In genomic region chr4:53573696-53574095, GRCh38 we compare ENCODE assay signal across 23 cellular contexts. TPM values are rescaled to one million over a fixed set of nuclear protein-coding genes. Genes with fewer than 3 reads are reported as not detected.
DNase-seq lines count a peak whose midpoint lies in the region; ATAC-seq, FAIRE-seq and TF ChIP-seq lines count a peak whose summit lies in the region.
"Had no signal": no experiment of that assay in that cellular context is flagged by ENCODE, and none has a peak within 500 bp of the region (broad histone marks: within the 10 kb centered on the region; RNA-seq: fewer than 3 reads in every experiment).

No MANE protein-coding gene starts in this region.

- H3K27ac Mint-ChIP-seq in progenitor cell of endocrine pancreas = peak overlapping the region; percentile 70
- H3K27ac Mint-ChIP-seq: CD4-positive, CD25-positive, alpha-beta regulatory T cell; GM23338; IgD-negative memory B cell had no signal

- POLR2A ChIA-PET in HEK293T (lab: Yijun Ruan, JAX) = no interaction called here

- TF ChIP-seq CTCF in progenitor cell of endocrine pancreas (IDR thresholded peaks at IDR 0.05; ENCODE audit: unreplicated experiment) = no peak

- no peaks in the 10 kb centered on the region for H3K9me3 Mint-ChIP-seq in progenitor cell of endocrine pancreas (ENCODE audit: low read depth)

- ATAC-seq in HG02840 (IDR thresholded peaks at IDR 0.05; ENCODE audit: low FRiP score, unreplicated experiment) (no peak), GM19351 (IDR thresholded peaks at IDR 0.05; ENCODE audit: unreplicated experiment) (no peak), HG02981 (IDR thresholded peaks at IDR 0.05; ENCODE audit: unreplicated experiment) (no peak)
- ATAC-seq: GM23338, SK-N-SH treated with all-trans-retinoic acid at 6 μM for 48 hours had no signal

- peaks cover 20% of the 10 kb centered on the region for H3K36me3 Mint-ChIP-seq in progenitor cell of endocrine pancreas (ENCODE audit: insufficient read depth)
- H3K36me3 Mint-ChIP-seq: CD4-positive, CD25-positive, alpha-beta regulatory T cell had no signal

- peak; percentile 6 for DNase-seq in H54 (ENCODE audit: insufficient read length, low spot score)
- peak; percentile 73 for DNase-seq in RPMI7951 (ENCODE audit: low read depth)
- peak; percentile 16 for DNase-seq in dermis blood vessel endothelial cell
- DNase-seq in progenitor cell of endocrine pancreas (ENCODE audit: low spot score, unreplicated experiment) = no peak
- DNase-seq in HEK293T (ENCODE audit: extremely low spot score) = no peak
- DNase-seq: ACHN; Calu3; CD4-positive, CD25-positive, alpha-beta regulatory T cell; DMS53; MV-4-11; NCI-H1417 treated with DMSO at 0.1 percent for 48 hours; NCI-H2029; NCI-H2171; NCI-H510A; Right ventricle myocardium superior; T-helper 1 cell had no signal

- FAIRE-seq in H54 (lab: Jason Lieb, UNC) = no peak
- FAIRE-seq: G401.6 had no signal

- no peak for TF ChIP-seq POLR2A in H54 (IDR thresholded peaks at IDR 0.05; ENCODE audit: low read depth, low read length)

- H3K4me3 Mint-ChIP-seq in progenitor cell of endocrine pancreas (ENCODE audit: low read depth) = no peak overlapping the region
- H3K4me3 Mint-ChIP-seq: CD4-positive, CD25-positive, alpha-beta regulatory T cell; GM23338; IgD-negative memory B cell had no signal

- no peaks in the 10 kb centered on the region for H3K27me3 Mint-ChIP-seq in progenitor cell of endocrine pancreas
- H3K27me3 Mint-ChIP-seq: CD4-positive, CD25-positive, alpha-beta regulatory T cell; IgD-negative memory B cell had no signal

- CTCF ChIA-PET in HEK293T (lab: Yijun Ruan, JAX) = interaction anchor here (0.5 to 0.7 kb wide), 2 partner anchors 660 to 1146 kb away, joined by 3 read pairs; no protein-coding TSS in a partner anchor

- H3K4me1 Mint-ChIP-seq in progenitor cell of endocrine pancreas (ENCODE audit: low read depth) = peaks cover 8% of the 10 kb centered on the region
- H3K4me1 Mint-ChIP-seq: CD4-positive, CD25-positive, alpha-beta regulatory T cell; GM23338; IgD-negative memory B cell had no signal

TF ChIP-seq in HEK293T, 16 proteins besides CTCF, POLR2A, EP300 and RAD21:
- no peak for TF ChIP-seq FOXM1 (IDR thresholded peaks at IDR 0.05; ENCODE audit: borderline replicate concordance)
- TF ChIP-seq ELF4 (IDR thresholded peaks at IDR 0.05) = no peak
- TF ChIP-seq L3MBTL2 (conservative IDR thresholded peaks at IDR 0.05) = no peak
- TF ChIP-seq, protein P1, sequence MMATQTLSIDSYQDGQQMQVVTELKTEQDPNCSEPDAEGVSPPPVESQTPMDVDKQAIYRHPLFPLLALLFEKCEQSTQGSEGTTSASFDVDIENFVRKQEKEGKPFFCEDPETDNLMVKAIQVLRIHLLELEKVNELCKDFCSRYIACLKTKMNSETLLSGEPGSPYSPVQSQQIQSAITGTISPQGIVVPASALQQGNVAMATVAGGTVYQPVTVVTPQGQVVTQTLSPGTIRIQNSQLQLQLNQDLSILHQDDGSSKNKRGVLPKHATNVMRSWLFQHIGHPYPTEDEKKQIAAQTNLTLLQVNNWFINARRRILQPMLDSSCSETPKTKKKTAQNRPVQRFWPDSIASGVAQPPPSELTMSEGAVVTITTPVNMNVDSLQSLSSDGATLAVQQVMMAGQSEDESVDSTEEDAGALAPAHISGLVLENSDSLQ (IDR thresholded peaks at IDR 0.05) = no peak
- TF ChIP-seq ARNT (IDR thresholded peaks at IDR 0.05) = no peak
- no peak for TF ChIP-seq TARDBP (IDR thresholded peaks at IDR 0.05)
- TF ChIP-seq SP1 (IDR thresholded peaks at IDR 0.05) = no peak
- TF ChIP-seq CTBP1 (IDR thresholded peaks at IDR 0.05; ENCODE audit: borderline replicate concordance) = no peak
- no peak for TF ChIP-seq FOXK2 (IDR thresholded peaks at IDR 0.05)
- TF ChIP-seq ZNF384 (IDR thresholded peaks at IDR 0.05) = no peak

RNA-seq across cellular contexts. Expression of gene LNX1, which starts 17.6 kb away (rescaled TPM):
- total RNA-seq in RPMI7951 (2014; rRNA removed; shearing (Covaris generic)) = 5.0 and 5.3 TPM in 2 replicates
- 3.1 TPM in 2 replicates for total RNA-seq in dermis blood vessel endothelial cell
- 19.8 and 21.7 TPM in 2 replicates for total RNA-seq in progenitor cell of endocrine pancreas
- total RNA-seq: CD4-positive, CD25-positive, alpha-beta regulatory T cell had no signal

Comparison
In these comparisons a context has a peak if more than half of its experiments do, and no peak if none do; other contexts are left out.
1. DNase-seq: peak in H54 (single experiment), RPMI7951 (single experiment) and dermis blood vessel endothelial cell (single experiment); none in progenitor cell of endocrine pancreas (single experiment) and HEK293T (single experiment).